Comparison of ENCODE assay signal across 1 cellular context in genomic region chr13:28438598-28439334, GRCh38.
TF ChIP-seq lines count a peak whose summit lies in the region.

No MANE protein-coding gene starts in this region.

TF ChIP-seq in H1, 55 proteins besides CTCF, POLR2A, EP300 and RAD21:
- TF ChIP-seq HDAC2 (IDR thresholded peaks at IDR 0.05; ENCODE audit: borderline replicate concordance in 1 of 2, low read depth in 2 of 2, low read length in 2 of 2) (peak; percentile 2 to 63; a peak in 1 of 4 replicates), ASH2L (IDR thresholded peaks at IDR 0.05; ENCODE audit: low read length) (peak; percentile 62), GTF2F1 (IDR thresholded peaks at IDR 0.05; ENCODE audit: borderline replicate concordance, low read depth, low read length) (no peak)
- TF ChIP-seq, protein P1, sequence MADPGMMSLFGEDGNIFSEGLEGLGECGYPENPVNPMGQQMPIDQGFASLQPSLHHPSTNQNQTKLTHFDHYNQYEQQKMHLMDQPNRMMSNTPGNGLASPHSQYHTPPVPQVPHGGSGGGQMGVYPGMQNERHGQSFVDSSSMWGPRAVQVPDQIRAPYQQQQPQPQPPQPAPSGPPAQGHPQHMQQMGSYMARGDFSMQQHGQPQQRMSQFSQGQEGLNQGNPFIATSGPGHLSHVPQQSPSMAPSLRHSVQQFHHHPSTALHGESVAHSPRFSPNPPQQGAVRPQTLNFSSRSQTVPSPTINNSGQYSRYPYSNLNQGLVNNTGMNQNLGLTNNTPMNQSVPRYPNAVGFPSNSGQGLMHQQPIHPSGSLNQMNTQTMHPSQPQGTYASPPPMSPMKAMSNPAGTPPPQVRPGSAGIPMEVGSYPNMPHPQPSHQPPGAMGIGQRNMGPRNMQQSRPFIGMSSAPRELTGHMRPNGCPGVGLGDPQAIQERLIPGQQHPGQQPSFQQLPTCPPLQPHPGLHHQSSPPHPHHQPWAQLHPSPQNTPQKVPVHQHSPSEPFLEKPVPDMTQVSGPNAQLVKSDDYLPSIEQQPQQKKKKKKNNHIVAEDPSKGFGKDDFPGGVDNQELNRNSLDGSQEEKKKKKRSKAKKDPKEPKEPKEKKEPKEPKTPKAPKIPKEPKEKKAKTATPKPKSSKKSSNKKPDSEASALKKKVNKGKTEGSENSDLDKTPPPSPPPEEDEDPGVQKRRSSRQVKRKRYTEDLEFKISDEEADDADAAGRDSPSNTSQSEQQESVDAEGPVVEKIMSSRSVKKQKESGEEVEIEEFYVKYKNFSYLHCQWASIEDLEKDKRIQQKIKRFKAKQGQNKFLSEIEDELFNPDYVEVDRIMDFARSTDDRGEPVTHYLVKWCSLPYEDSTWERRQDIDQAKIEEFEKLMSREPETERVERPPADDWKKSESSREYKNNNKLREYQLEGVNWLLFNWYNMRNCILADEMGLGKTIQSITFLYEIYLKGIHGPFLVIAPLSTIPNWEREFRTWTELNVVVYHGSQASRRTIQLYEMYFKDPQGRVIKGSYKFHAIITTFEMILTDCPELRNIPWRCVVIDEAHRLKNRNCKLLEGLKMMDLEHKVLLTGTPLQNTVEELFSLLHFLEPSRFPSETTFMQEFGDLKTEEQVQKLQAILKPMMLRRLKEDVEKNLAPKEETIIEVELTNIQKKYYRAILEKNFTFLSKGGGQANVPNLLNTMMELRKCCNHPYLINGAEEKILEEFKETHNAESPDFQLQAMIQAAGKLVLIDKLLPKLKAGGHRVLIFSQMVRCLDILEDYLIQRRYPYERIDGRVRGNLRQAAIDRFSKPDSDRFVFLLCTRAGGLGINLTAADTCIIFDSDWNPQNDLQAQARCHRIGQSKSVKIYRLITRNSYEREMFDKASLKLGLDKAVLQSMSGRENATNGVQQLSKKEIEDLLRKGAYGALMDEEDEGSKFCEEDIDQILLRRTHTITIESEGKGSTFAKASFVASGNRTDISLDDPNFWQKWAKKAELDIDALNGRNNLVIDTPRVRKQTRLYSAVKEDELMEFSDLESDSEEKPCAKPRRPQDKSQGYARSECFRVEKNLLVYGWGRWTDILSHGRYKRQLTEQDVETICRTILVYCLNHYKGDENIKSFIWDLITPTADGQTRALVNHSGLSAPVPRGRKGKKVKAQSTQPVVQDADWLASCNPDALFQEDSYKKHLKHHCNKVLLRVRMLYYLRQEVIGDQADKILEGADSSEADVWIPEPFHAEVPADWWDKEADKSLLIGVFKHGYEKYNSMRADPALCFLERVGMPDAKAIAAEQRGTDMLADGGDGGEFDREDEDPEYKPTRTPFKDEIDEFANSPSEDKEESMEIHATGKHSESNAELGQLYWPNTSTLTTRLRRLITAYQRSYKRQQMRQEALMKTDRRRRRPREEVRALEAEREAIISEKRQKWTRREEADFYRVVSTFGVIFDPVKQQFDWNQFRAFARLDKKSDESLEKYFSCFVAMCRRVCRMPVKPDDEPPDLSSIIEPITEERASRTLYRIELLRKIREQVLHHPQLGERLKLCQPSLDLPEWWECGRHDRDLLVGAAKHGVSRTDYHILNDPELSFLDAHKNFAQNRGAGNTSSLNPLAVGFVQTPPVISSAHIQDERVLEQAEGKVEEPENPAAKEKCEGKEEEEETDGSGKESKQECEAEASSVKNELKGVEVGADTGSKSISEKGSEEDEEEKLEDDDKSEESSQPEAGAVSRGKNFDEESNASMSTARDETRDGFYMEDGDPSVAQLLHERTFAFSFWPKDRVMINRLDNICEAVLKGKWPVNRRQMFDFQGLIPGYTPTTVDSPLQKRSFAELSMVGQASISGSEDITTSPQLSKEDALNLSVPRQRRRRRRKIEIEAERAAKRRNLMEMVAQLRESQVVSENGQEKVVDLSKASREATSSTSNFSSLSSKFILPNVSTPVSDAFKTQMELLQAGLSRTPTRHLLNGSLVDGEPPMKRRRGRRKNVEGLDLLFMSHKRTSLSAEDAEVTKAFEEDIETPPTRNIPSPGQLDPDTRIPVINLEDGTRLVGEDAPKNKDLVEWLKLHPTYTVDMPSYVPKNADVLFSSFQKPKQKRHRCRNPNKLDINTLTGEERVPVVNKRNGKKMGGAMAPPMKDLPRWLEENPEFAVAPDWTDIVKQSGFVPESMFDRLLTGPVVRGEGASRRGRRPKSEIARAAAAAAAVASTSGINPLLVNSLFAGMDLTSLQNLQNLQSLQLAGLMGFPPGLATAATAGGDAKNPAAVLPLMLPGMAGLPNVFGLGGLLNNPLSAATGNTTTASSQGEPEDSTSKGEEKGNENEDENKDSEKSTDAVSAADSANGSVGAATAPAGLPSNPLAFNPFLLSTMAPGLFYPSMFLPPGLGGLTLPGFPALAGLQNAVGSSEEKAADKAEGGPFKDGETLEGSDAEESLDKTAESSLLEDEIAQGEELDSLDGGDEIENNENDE (IDR thresholded peaks at IDR 0.05; ENCODE audit: insufficient replicate concordance, low read length): peak; percentile 61
